In genomic region chr15:32122013-32122412, GRCh38 we compare ENCODE assay signal across 9 cellular contexts.
"Had no signal": no experiment of that assay in that cellular context is flagged by ENCODE, and none has a peak within 500 bp of the region (broad histone marks: within the 10 kb centered on the region; RNA-seq: fewer than 3 reads in every experiment).

No MANE protein-coding gene starts in this region.

- H3K9me3 ChIP-seq: HAP-1 had no signal

- H2AFZ ChIP-seq: GM23248, GM23338 had no signal

- DNase-seq: GM23248, GOT3, H7, H9, HCEC 1CT, HFFc6 had no signal

- H3K4me1 ChIP-seq: HAP-1 had no signal

- H3K27ac ChIP-seq: GM23248 had no signal

- H3K9ac ChIP-seq: GM23248 had no signal

- ATAC-seq: GM23338, HCT116 had no signal

- H3K4me3 ChIP-seq: GM23248, GM23338, HAP-1 had no signal

- H3K4me2 ChIP-seq: GM23338 had no signal
